Comparison of ENCODE assay signal across 9 cellular contexts in the genomic region with DNA sequence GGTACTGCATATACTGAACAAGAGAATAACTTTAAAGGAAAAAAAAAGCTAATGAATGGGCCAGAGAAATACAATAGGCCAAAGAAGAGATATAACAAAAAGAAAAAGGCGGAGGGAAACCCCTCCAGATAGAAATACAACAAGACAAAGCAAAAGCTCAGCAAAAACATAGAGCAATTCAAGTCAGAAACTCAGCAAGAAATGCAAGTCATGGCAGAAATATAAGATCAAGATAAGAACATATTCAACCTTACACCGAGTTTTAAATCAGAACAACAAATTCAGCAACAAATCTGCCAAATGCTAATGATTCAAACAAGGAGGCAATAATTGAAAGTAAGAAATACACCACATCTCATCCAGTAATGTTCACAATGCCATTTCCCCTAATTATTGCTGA.
"Had no signal": no experiment of that assay in that cellular context is flagged by ENCODE, and none has a peak within 500 bp of the region (broad histone marks: within the 10 kb centered on the region; RNA-seq: fewer than 3 reads in every experiment).

No MANE protein-coding gene starts in this region.

- H3K9me3 Mint-ChIP-seq: IgD-negative memory B cell had no signal

- H3K27ac ChIP-seq: HL-60, KMS-11 had no signal

- DNase-seq: IMR-90, Karpas-422, Kasumi-1, KBM-7, KG1 had no signal

- H3K4me3 Mint-ChIP-seq: IgD-negative memory B cell had no signal

- H3K27ac Mint-ChIP-seq: IgD-negative memory B cell had no signal

- H3K4me1 Mint-ChIP-seq: IgD-negative memory B cell had no signal

- H3K9ac ChIP-seq: KMS-11 had no signal

- H3K36me3 Mint-ChIP-seq: IgD-negative memory B cell had no signal

- FAIRE-seq: HTR-8/SVneo had no signal

- H3K4me2 ChIP-seq: KMS-11 had no signal
